29 cellular contexts compared by ENCODE assay signal in the genomic region with DNA sequence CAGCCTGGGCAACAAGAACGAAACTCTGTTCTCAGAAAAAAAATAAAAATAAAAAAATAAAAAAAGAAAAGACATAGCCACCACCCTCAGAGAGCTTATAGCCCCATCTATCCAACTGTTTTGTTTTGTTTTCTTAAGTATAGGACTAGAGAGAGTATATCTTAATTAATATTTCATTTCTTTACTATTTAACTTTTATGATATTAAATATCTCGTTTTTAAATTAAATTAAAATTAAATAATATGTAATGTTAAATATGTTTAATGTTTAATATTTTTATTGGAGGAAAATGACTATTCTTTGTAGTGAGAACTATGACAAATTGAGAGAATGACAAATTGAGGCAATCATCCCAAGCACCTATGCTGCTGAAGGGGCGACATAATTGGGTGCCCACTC. TPM values are rescaled to one million over a fixed set of nuclear protein-coding genes. Genes with fewer than 3 reads are reported as not detected.
A peak's percentile ranks its signal among the peaks of the same experiment; 100 is the strongest.
DNase-seq lines count a peak whose midpoint lies in the region; ATAC-seq, FAIRE-seq and TF ChIP-seq lines count a peak whose summit lies in the region.
"Had no signal": no experiment of that assay in that cellular context is flagged by ENCODE, and none has a peak within 500 bp of the region (broad histone marks: within the 10 kb centered on the region; RNA-seq: fewer than 3 reads in every experiment).

No MANE protein-coding gene starts in this region.

- no peak for DNase-seq in RCC 7860 (ENCODE audit: low spot score)
- DNase-seq in frontal cortex (ENCODE audit: low spot score in 2 of 2), result no peak
- DNase-seq in RWPE1 (ENCODE audit: low spot score), result no peak
- no peak for DNase-seq in inferior parietal cortex (ENCODE audit: extremely low spot score)
- DNase-seq in activated naive CD4-positive, alpha-beta T cell treated with Interleukin-2 at 50 U/mL for 16 hours, result no peak
- DNase-seq: ACHN; BE2C; C1 segment of cervical spinal cord; CD4-positive, alpha-beta memory T cell; CD4-positive, CD25-positive, alpha-beta regulatory T cell; CD8-positive, alpha-beta memory T cell; COR-L47; DMS 273 treated with DMSO at 0.1 percent for 48 hours; DMS153; DMS53; DMS79; DND-41; EL; GF-D8 had no signal

- ATAC-seq in SK-N-SH treated with all-trans-retinoic acid at 6 μM for 48 hours, result no peak

- CTCF ChIA-PET in RWPE1 (lab: Yijun Ruan, JAX), result no interaction called here

- no peak overlapping the region for H3K27ac ChIP-seq in RWPE1
- H3K27ac ChIP-seq: 22Rv1, BLaER1 had no signal

- no peak for TF ChIP-seq CTCF in RWPE1 (conservative IDR thresholded peaks at IDR 0.05; ENCODE audit: low read depth)

- peak; percentile 29 for FAIRE-seq in A204.1 (lab: Jason Lieb, UNC)
- FAIRE-seq in RCC 7860 (lab: Jason Lieb, UNC), result peak; percentile 31
- FAIRE-seq in colon (lab: Jason Lieb, UNC), result peak; percentile 74
- FAIRE-seq in frontal cortex (lab: Jason Lieb, UNC), result peak; percentile 64
- FAIRE-seq: GM12891 had no signal

- POLR2A ChIA-PET in RWPE1 (lab: Yijun Ruan, JAX; ENCODE audit: low non-redundant PET), result no interaction called here

TF ChIP-seq in SK-N-SH treated with all-trans-retinoic acid at 6 μM for 48 hours, 23 proteins besides CTCF, POLR2A, EP300 and RAD21:
- TF ChIP-seq, protein P1, sequence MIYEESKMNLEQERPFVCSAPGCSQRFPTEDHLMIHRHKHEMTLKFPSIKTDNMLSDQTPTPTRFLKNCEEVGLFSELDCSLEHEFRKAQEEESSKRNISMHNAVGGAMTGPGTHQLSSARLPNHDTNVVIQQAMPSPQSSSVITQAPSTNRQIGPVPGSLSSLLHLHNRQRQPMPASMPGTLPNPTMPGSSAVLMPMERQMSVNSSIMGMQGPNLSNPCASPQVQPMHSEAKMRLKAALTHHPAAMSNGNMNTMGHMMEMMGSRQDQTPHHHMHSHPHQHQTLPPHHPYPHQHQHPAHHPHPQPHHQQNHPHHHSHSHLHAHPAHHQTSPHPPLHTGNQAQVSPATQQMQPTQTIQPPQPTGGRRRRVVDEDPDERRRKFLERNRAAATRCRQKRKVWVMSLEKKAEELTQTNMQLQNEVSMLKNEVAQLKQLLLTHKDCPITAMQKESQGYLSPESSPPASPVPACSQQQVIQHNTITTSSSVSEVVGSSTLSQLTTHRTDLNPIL (CRISPR knock-in tag; IDR thresholded peaks at IDR 0.05; ENCODE audit: low read depth), result no peak
- TF ChIP-seq TCF4 (CRISPR knock-in tag; IDR thresholded peaks at IDR 0.05; ENCODE audit: borderline replicate concordance), result no peak
- TF ChIP-seq ZNF70 (CRISPR knock-in tag; IDR thresholded peaks at IDR 0.05), result no peak
- TF ChIP-seq ISL1 (CRISPR knock-in tag; IDR thresholded peaks at IDR 0.05), result no peak
- TF ChIP-seq OSR1 (CRISPR knock-in tag; IDR thresholded peaks at IDR 0.05), result no peak
- TF ChIP-seq RARB (CRISPR knock-in tag; IDR thresholded peaks at IDR 0.05), result no peak
- no peak for TF ChIP-seq TSHZ2 (CRISPR knock-in tag; IDR thresholded peaks at IDR 0.05)
- no peak for TF ChIP-seq CSDC2 (CRISPR knock-in tag; IDR thresholded peaks at IDR 0.05)
- TF ChIP-seq ZNF8 (CRISPR knock-in tag; IDR thresholded peaks at IDR 0.05), result no peak
- no peak for TF ChIP-seq PATZ1 (CRISPR knock-in tag; IDR thresholded peaks at IDR 0.05; ENCODE audit: borderline replicate concordance)
- TF ChIP-seq, protein P2, sequence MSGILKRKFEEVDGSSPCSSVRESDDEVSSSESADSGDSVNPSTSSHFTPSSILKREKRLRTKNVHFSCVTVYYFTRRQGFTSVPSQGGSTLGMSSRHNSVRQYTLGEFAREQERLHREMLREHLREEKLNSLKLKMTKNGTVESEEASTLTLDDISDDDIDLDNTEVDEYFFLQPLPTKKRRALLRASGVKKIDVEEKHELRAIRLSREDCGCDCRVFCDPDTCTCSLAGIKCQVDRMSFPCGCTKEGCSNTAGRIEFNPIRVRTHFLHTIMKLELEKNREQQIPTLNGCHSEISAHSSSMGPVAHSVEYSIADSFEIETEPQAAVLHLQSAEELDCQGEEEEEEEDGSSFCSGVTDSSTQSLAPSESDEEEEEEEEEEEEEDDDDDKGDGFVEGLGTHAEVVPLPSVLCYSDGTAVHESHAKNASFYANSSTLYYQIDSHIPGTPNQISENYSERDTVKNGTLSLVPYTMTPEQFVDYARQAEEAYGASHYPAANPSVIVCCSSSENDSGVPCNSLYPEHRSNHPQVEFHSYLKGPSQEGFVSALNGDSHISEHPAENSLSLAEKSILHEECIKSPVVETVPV (CRISPR knock-in tag; IDR thresholded peaks at IDR 0.05), result no peak
- no peak for TF ChIP-seq TOX (CRISPR knock-in tag; IDR thresholded peaks at IDR 0.05; ENCODE audit: borderline replicate concordance)
- TF ChIP-seq ARNTL (CRISPR knock-in tag; IDR thresholded peaks at IDR 0.05; ENCODE audit: borderline replicate concordance, low read depth), result no peak
- TF ChIP-seq BACH2 (CRISPR knock-in tag; IDR thresholded peaks at IDR 0.05; ENCODE audit: borderline replicate concordance), result no peak
- no peak for TF ChIP-seq ESRRG (CRISPR knock-in tag; IDR thresholded peaks at IDR 0.05)
- no peak for TF ChIP-seq GLIS3 (CRISPR knock-in tag; IDR thresholded peaks at IDR 0.05)
- no peak for TF ChIP-seq ZFP30 (CRISPR knock-in tag; IDR thresholded peaks at IDR 0.05)
- TF ChIP-seq ZFP3 (CRISPR knock-in tag; IDR thresholded peaks at IDR 0.05), result no peak

RNA-seq across cellular contexts. Expression of gene YTHDF2, which starts 33.1 kb away (rescaled TPM):
- 89.7 TPM for total RNA-seq in frontal cortex

RNA-seq across cellular contexts. Expression of gene GMEB1, which starts 35.0 kb away (rescaled TPM):
- total RNA-seq in frontal cortex, result 12.6 TPM

RNA-seq across cellular contexts. Expression of gene RNU11, which starts 55.2 kb away (rescaled TPM):
- total RNA-seq in frontal cortex, result not detected
- total RNA-seq: A172; A673; CD4-positive, alpha-beta memory T cell; CD4-positive, CD25-positive, alpha-beta regulatory T cell; CD8-positive, alpha-beta memory T cell; Daoy; G401 had no signal
